In the genomic region with DNA sequence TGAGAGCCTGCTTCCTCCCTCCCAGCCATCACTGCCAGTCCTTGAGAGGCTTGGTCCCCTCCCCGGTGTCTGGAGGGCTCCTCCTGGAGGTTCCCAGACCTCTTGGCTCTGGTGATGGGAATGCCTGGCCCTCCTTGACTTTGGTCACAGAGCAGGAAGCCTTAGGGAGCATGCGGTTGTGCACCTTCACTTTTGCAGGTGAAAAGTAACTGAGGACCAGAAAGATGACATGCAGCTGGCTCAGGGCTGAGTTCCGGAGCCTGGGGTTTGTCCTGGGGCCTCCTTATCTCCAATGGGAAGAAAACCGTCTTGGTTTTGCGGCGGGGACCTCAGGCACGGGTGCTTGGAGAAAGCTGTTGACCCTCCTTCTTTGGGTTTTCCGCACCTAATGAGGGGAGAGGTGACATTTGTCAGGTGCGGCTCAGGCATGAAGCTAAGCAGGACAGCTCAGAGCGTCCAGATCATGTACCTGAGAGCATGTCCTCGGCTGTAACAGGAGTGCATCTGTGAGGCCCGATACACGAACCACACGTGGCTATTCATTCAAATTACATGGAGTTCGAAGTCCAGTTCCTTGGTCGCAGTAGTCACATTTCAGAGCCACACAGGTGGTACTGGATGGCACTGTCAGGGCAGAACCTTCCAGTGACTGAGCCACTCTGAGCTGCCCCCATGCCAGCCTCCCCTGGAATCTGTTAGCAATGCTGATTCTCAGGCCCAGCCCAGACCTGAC, we compare ENCODE assay signal across 8 cellular contexts. TPM values are rescaled to one million over a fixed set of nuclear protein-coding genes. Genes with fewer than 3 reads are reported as not detected.
DNase-seq lines count a peak whose midpoint lies in the region; ATAC-seq, FAIRE-seq and TF ChIP-seq lines count a peak whose summit lies in the region.

No MANE protein-coding gene starts in this region.

- CTCF ChIA-PET in Calu3 (lab: Charles Lee), result interaction anchor here (1.6 to 2.1 kb wide), 2 partner anchors 11 to 78 kb away, joined by 3 to 55 read pairs; no protein-coding TSS in a partner anchor
- CTCF ChIA-PET in H1 (lab: Charles Lee; ENCODE audit: partially characterized antibody), result interaction anchor here (1.0 to 9.6 kb wide), 10 partner anchors 9 to 251 kb away, joined by 3 to 72 read pairs (median 3); no protein-coding TSS in a partner anchor
- CTCF ChIA-PET in HEK293T (lab: Yijun Ruan, JAX), result no interaction called here

- H3K18ac ChIP-seq in H1 (ENCODE audit: extremely low read depth, low read length) (no peak overlapping the region), trophoblast cell (ENCODE audit: low read length) (no peak overlapping the region)

- no peak overlapping the region for H3K4ac ChIP-seq in H1 (replicated peaks; ENCODE audit: insufficient read length, low read depth, low read length)
- no peak overlapping the region for H3K4ac ChIP-seq in trophoblast cell (ENCODE audit: low read depth, low read length)

- no peak overlapping the region for H3K4me2 ChIP-seq in H1 (ENCODE audit: insufficient read depth in 1 of 2, low read depth in 2 of 2, low read length in 2 of 2)
- no peak overlapping the region for H3K4me2 ChIP-seq in trophoblast cell (ENCODE audit: low read length)

- no peaks in the 10 kb centered on the region for H3K9me3 Mint-ChIP-seq in Calu3 (ENCODE audit: low read depth, unreplicated experiment)

- intact Hi-C loops in Calu3 (cut with micrococcal nuclease; ENCODE audit: unreplicated experiment), result loop anchor here (5.0 kb wide), 2 partner anchors 189 to 239 kb away; no protein-coding TSS in a partner anchor

- H3K9ac ChIP-seq in H1 (replicated peaks in 1 of 4; ENCODE audit: extremely low read depth in 1 of 4, low read depth in 3 of 4, low read length in 3 of 4), result no peak overlapping the region
- no peak overlapping the region for H3K9ac ChIP-seq in trophoblast cell (ENCODE audit: low read length)

- H4K8ac ChIP-seq in H1 (ENCODE audit: extremely low read depth, insufficient read depth, low read length) (no peak overlapping the region; the same call in 1 of the 2 replicates), trophoblast cell (ENCODE audit: low read depth, low read length) (no peak overlapping the region)

- H3K27me3 ChIP-seq in H1 (replicated peaks in 1 of 4; ENCODE audit: control insufficient read depth in 3 of 4, extremely low read depth in 1 of 4, insufficient read depth in 3 of 4, low read length in 3 of 4), result no peaks in the 10 kb centered on the region; a peak in 2 of 7 replicates
- no peaks in the 10 kb centered on the region for H3K27me3 ChIP-seq in trophoblast cell (ENCODE audit: insufficient read depth, low read length)

- no peak overlapping the region for H2BK15ac ChIP-seq in H1 (ENCODE audit: low read length)

- H3K27ac ChIP-seq in H1 (ENCODE audit: low read depth, low read length), result no peak overlapping the region
- no peak overlapping the region for H3K27ac ChIP-seq in trophoblast cell (ENCODE audit: low read depth, low read length)

- peak overlapping the region; percentile 64 for H3K4me3 Mint-ChIP-seq in Calu3 (ENCODE audit: low read depth, unreplicated experiment)

- H3K36me3 Mint-ChIP-seq in Calu3 (ENCODE audit: insufficient read depth, unreplicated experiment), result peaks cover 14% of the 10 kb centered on the region

- peak overlapping the region; percentile 79 for H3K27ac Mint-ChIP-seq in Calu3 (ENCODE audit: unreplicated experiment)

- H3K9me3 ChIP-seq in H1 (ENCODE audit: insufficient read depth in 2 of 2, low read depth in 1 of 2, low read length in 1 of 2) (no peaks in the 10 kb centered on the region), trophoblast cell (ENCODE audit: insufficient read depth, low read depth, low read length) (no peaks in the 10 kb centered on the region)

- POLR2A ChIA-PET in H1 (lab: Charles Lee; ENCODE audit: partially characterized antibody) (interaction anchor here (1.8 kb wide), 1 partner anchor 8 kb away, joined by 6 read pairs; no protein-coding TSS in a partner anchor), HEK293T (lab: Yijun Ruan, JAX) (no interaction called here)

- no peaks in the 10 kb centered on the region for H4K20me1 ChIP-seq in H1 (replicated peaks in 1 of 2; ENCODE audit: control insufficient read depth in 1 of 2, insufficient read depth in 2 of 2, low read length in 2 of 2)

- BruUV-seq in Calu3 (replicated peaks; lab: Mats Ljungman, UMichigan), result no TSS peak

- no peaks in the 10 kb centered on the region for H3K79me2 ChIP-seq in H1 (ENCODE audit: control insufficient read depth in 1 of 2, insufficient read depth in 2 of 2, low read length in 2 of 2)
- no peaks in the 10 kb centered on the region for H3K79me2 ChIP-seq in trophoblast cell (ENCODE audit: control insufficient read depth, insufficient read depth, low read length, poor library complexity)

- no peaks in the 10 kb centered on the region for H3K23me2 ChIP-seq in H1 (ENCODE audit: low read depth, low read length)

- H3K27me3 Mint-ChIP-seq in Calu3 (ENCODE audit: unreplicated experiment), result no peaks in the 10 kb centered on the region

- H4K12ac ChIP-seq in trophoblast cell (ENCODE audit: low read depth, low read length), result no peak overlapping the region

- ATAC-seq in HG03060 (IDR thresholded peaks at IDR 0.05; ENCODE audit: low read depth, unreplicated experiment), result peak; percentile 2
- no peak for ATAC-seq in HG02571 (IDR thresholded peaks at IDR 0.05; ENCODE audit: unreplicated experiment)

- no peak for TF ChIP-seq POLR2A in H1 (IDR thresholded peaks at IDR 0.05; ENCODE audit: control extremely low read depth in 1 of 2, low read depth in 2 of 2, low read length in 2 of 2)
- TF ChIP-seq POLR2A in H54 (IDR thresholded peaks at IDR 0.05; ENCODE audit: low read depth, low read length), result no peak

- H3K14ac ChIP-seq in H1 (ENCODE audit: insufficient read length) (no peak overlapping the region), trophoblast cell (ENCODE audit: low read length) (no peak overlapping the region)

- DNase-seq in Calu3 (no peak), H1 (ENCODE audit: low read depth in 1 of 2, low spot score in 2 of 2) (no peak), trophoblast cell (peak; percentile 27), H54 (ENCODE audit: insufficient read length, low spot score) (no peak), NCI-H2107 treated with DMSO at 0.1 percent for 48 hours (lab: John Stamatoyannopoulos, UW; ENCODE audit: unreplicated experiment) (no peak), HEK293T (ENCODE audit: extremely low spot score) (no peak)

- H3K23ac ChIP-seq in H1 (ENCODE audit: insufficient read length), result no peak overlapping the region
- H3K23ac ChIP-seq in trophoblast cell (ENCODE audit: low read length), result no peak overlapping the region

- no peak for TF ChIP-seq EP300 in H1 (IDR thresholded peaks at IDR 0.05; ENCODE audit: borderline replicate concordance in 1 of 2, low read depth in 2 of 2, low read length in 2 of 2)

- H3K4me1 ChIP-seq in H1 (replicated peaks in 1 of 4; ENCODE audit: control insufficient read depth in 3 of 4, insufficient read depth in 4 of 4, low read length in 3 of 4), result peaks cover 0 to 6% (median 4%) of the 10 kb centered on the region in 4 experiments; a peak in 4 of 7 replicates
- H3K4me1 ChIP-seq in trophoblast cell (ENCODE audit: control insufficient read depth in 1 of 2, insufficient read depth in 2 of 2, low read length in 2 of 2), result no peaks in the 10 kb centered on the region

- H3K79me1 ChIP-seq in H1 (ENCODE audit: low read depth, low read length) (no peaks in the 10 kb centered on the region), trophoblast cell (ENCODE audit: low read length) (no peaks in the 10 kb centered on the region)

- FAIRE-seq in H1 (lab: Jason Lieb, UNC) (no peak), H54 (lab: Jason Lieb, UNC) (no peak)

- no peak overlapping the region for H2AK5ac ChIP-seq in H1 (ENCODE audit: low read depth, low read length)
- no peak overlapping the region for H2AK5ac ChIP-seq in trophoblast cell (ENCODE audit: low read length)

- H3K36me3 ChIP-seq in H1 (ENCODE audit: control insufficient read depth in 2 of 4, insufficient read depth in 4 of 4, low read length in 3 of 4) (no peaks in the 10 kb centered on the region), trophoblast cell (ENCODE audit: control insufficient read depth in 1 of 2, insufficient read depth in 2 of 2, low read length in 2 of 2) (no peaks in the 10 kb centered on the region)

- H3K56ac ChIP-seq in H1 (replicated peaks; ENCODE audit: insufficient read length, low read depth, low read length), result no peak overlapping the region

- H4K5ac ChIP-seq in H1 (ENCODE audit: insufficient read length, low read depth, low read length), result no peak overlapping the region

- H2BK5ac ChIP-seq in H1 (ENCODE audit: low read depth, low read length) (no peak overlapping the region), trophoblast cell (ENCODE audit: low read depth, low read length, poor library complexity) (no peak overlapping the region)

- no peak overlapping the region for H4K91ac ChIP-seq in H1 (replicated peaks; ENCODE audit: insufficient read length, low read length)
- no peak overlapping the region for H4K91ac ChIP-seq in trophoblast cell (ENCODE audit: low read depth, low read length)

- H2BK120ac ChIP-seq in H1 (replicated peaks; ENCODE audit: low read depth, low read length) (no peak overlapping the region), trophoblast cell (ENCODE audit: insufficient read depth, low read length, poor library complexity) (no peak overlapping the region)

- WGBS in H1 (ENCODE audit: extremely low coverage in 1 of 2, insufficient coverage in 1 of 2, insufficient read length in 1 of 2, insufficient replicate concordance in 2 of 2, low coverage in 1 of 2, low lambda C conversion rate in 2 of 2, missing lambda C conversion rate in 1 of 2), 2 experiments, result 93% methylated on average over 11 of the region's 16 CpGs; no CpG with 5 or more reads in 1 of the 2 experiments
- no CpG with 5 or more reads among the region's 16 CpGs for WGBS in trophoblast cell (ENCODE audit: extremely low coverage, insufficient coverage, insufficient read length)

- TF ChIP-seq CTCF in Calu3 (IDR thresholded peaks at IDR 0.05; ENCODE audit: unreplicated experiment) (no peak), H1 (IDR thresholded peaks at IDR 0.05; ENCODE audit: control extremely low read depth in 1 of 3, insufficient read depth in 1 of 3, low read depth in 1 of 3, low read length in 3 of 3) (no peak)

- H3K4me3 ChIP-seq in H1 (ENCODE audit: extremely low read depth in 1 of 4, insufficient read depth in 2 of 4, low read depth in 3 of 4, low read length in 4 of 4) (no peak overlapping the region), trophoblast cell (ENCODE audit: low read depth, low read length) (no peak overlapping the region)

- peaks cover 16% of the 10 kb centered on the region for H3K4me1 Mint-ChIP-seq in Calu3 (ENCODE audit: low read depth, unreplicated experiment)

- H2BK12ac ChIP-seq in H1 (ENCODE audit: low read depth, low read length) (no peak overlapping the region; the same call in 1 of the 2 replicates), trophoblast cell (ENCODE audit: low read length) (no peak overlapping the region)

- 0 out of 2 replicates have a peak overlapping the region, but pooled peaks have one; percentile 14 for H2BK20ac ChIP-seq in H1 (ENCODE audit: low read length)

- no peak for TF ChIP-seq RAD21 in H1 (IDR thresholded peaks at IDR 0.05 in 1 of 2, conservative IDR thresholded peaks at IDR 0.05 in 1 of 2; ENCODE audit: low read depth in 2 of 2, low read length in 2 of 2)

- H2AFZ ChIP-seq in H1 (ENCODE audit: low read length) (no peak overlapping the region), trophoblast cell (ENCODE audit: insufficient read depth, low read length, poor library complexity) (no peak overlapping the region)

RNA-seq across cellular contexts. Expression of a gene that starts 0.6 kb away (rescaled TPM):
- total RNA-seq in Calu3 (2022), result 17.6 and 65.2 TPM in 2 replicates
- total RNA-seq in H1 (2021; fragmentation: NEBNext Ultra II Directional; extraction: Animal tissue kit (Norgen Biotek cat#: 25700)), result 8.9 TPM in 2 replicates
- polyA plus RNA-seq in H1 (2011; rRNA removed), result 2.8 and 3.1 TPM in 2 replicates
- 3.1 TPM for polyA plus RNA-seq in H1 (2011; cell fraction: cytosol; rRNA removed)
- polyA plus RNA-seq in H1 (2011; cell fraction: nucleus; rRNA removed), result 4.0 TPM
- 3.9 to 5.5 TPM (median 4.9 TPM) in 4 replicates for polyA plus RNA-seq in H1 (2012, experiment 1 of 2)
- polyA plus RNA-seq in H1 (2012, experiment 2 of 2), result 0.91 TPM
- polyA plus RNA-seq in H1 (2013, experiment 1 of 2), result 3.6 TPM
- 4.0 TPM for polyA plus RNA-seq in H1 (2013, experiment 2 of 2)
- 4.2 and 5.6 TPM in 2 replicates for polyA minus RNA-seq in H1 (2011; rRNA and poly(A)+ RNA removed)
- 1.5 TPM for polyA minus RNA-seq in H1 (2011; cell fraction: cytosol; rRNA and poly(A)+ RNA removed)
- 6.6 TPM for polyA minus RNA-seq in H1 (2011; cell fraction: nucleus; rRNA and poly(A)+ RNA removed)
- polyA plus RNA-seq in trophoblast cell (2013), result 0.37 and 0.46 TPM in 2 replicates

RNA-seq across cellular contexts. Expression of a gene that starts 44.6 kb away (rescaled TPM):
- total RNA-seq in Calu3 (2022), result 0.47 and 0.71 TPM in 2 replicates
- total RNA-seq in H1 (2021; fragmentation: NEBNext Ultra II Directional; extraction: Animal tissue kit (Norgen Biotek cat#: 25700)), result 2.0 and 3.1 TPM in 2 replicates
- 2.0 TPM in 2 replicates for polyA plus RNA-seq in H1 (2011; rRNA removed)
- polyA plus RNA-seq in H1 (2011; cell fraction: cytosol; rRNA removed), result 2.7 TPM
- polyA plus RNA-seq in H1 (2011; cell fraction: nucleus; rRNA removed), result 1.2 TPM
- polyA plus RNA-seq in H1 (2012, experiment 1 of 2), result 2.1 to 3.4 TPM (median 2.2 TPM) in 4 replicates
- 1.00 TPM for polyA plus RNA-seq in H1 (2012, experiment 2 of 2)
- polyA plus RNA-seq in H1 (2013, experiment 1 of 2), result 2.0 TPM
- 2.2 TPM for polyA plus RNA-seq in H1 (2013, experiment 2 of 2)
- 1.0 and 3.1 TPM in 2 replicates for polyA minus RNA-seq in H1 (2011; rRNA and poly(A)+ RNA removed)
- 1.3 TPM for polyA minus RNA-seq in H1 (2011; cell fraction: cytosol; rRNA and poly(A)+ RNA removed)
- 1.6 TPM for polyA minus RNA-seq in H1 (2011; cell fraction: nucleus; rRNA and poly(A)+ RNA removed)
- 0.12 and 0.28 TPM in 2 replicates for polyA plus RNA-seq in trophoblast cell (2013)

Comparison
In these comparisons a context has a peak if more than half of its experiments do, and no peak if none do; other contexts are left out.
1. DNase-seq: peak in trophoblast cell (2 of 2); none in Calu3 (single experiment), H1 (0 of 2), H54 (single experiment), NCI-H2107 treated with DMSO at 0.1 percent for 48 hours (single experiment) and HEK293T (single experiment).